ENCODE assay signal across 8 cellular contexts in genomic region chr19:2061936-2062729, GRCh38. TPM values are rescaled to one million over a fixed set of nuclear protein-coding genes. Genes with fewer than 3 reads are reported as not detected.
DNase-seq lines count a peak whose midpoint lies in the region; ATAC-seq and TF ChIP-seq lines count a peak whose summit lies in the region.

No MANE protein-coding gene starts in this region.

- ATAC-seq in HG03565 (IDR thresholded peaks at IDR 0.05; ENCODE audit: unreplicated experiment) (no peak), GM21737 (IDR thresholded peaks at IDR 0.05; ENCODE audit: unreplicated experiment) (no peak)

- no peak for DNase-seq in activated naive CD8-positive, alpha-beta T cell treated with anti-CD3 and anti-CD28 coated beads for 36 hours
- DNase-seq in kidney epithelial cell (ENCODE audit: low read depth) (no peak), DMS79 (lab: John Stamatoyannopoulos, UW) (no peak)

- peaks cover 16% of the 10 kb centered on the region for H3K4me1 ChIP-seq in HEK293 (ENCODE audit: control insufficient read depth, insufficient read depth, low read length)
- H3K4me1 ChIP-seq in thymus (ENCODE audit: control insufficient read depth, insufficient read depth, low read length): peaks cover 15% of the 10 kb centered on the region

- 38% methylated on average over 24 of the region's 24 CpGs for WGBS in thymus

- H3K4me1 Mint-ChIP-seq in activated naive CD8-positive, alpha-beta T cell treated with anti-CD3 and anti-CD28 coated beads for 36 hours: peaks cover 27% of the 10 kb centered on the region

- POLR2A ChIA-PET in HEK293 (lab: Yijun Ruan, JAX): interaction anchor here (0.5 to 2.8 kb wide), 3 partner anchors 11 to 730 kb away, joined by 3 to 10 read pairs (median 4); no protein-coding TSS in a partner anchor

- TF ChIP-seq CTCF in C4-2B (conservative IDR thresholded peaks at IDR 0.05) (no peak), HEK293 (tag by site-specific recombination; IDR thresholded peaks at IDR 0.05) (peak; percentile 64), kidney epithelial cell (IDR thresholded peaks at IDR 0.05; ENCODE audit: insufficient read depth, low read length, poor library complexity, severe bottlenecking) (no peak)

- no peaks in the 10 kb centered on the region for H3K36me3 ChIP-seq in HEK293 (ENCODE audit: control insufficient read depth in 2 of 2, insufficient read depth in 1 of 2, low read length in 2 of 2)
- no peaks in the 10 kb centered on the region for H3K36me3 ChIP-seq in kidney epithelial cell (ENCODE audit: control insufficient read depth, insufficient read depth, low read length)
- no peaks in the 10 kb centered on the region for H3K36me3 ChIP-seq in thymus (ENCODE audit: control insufficient read depth, insufficient read depth)

- CTCF ChIA-PET in HEK293 (lab: Yijun Ruan, JAX): interaction anchor here (0.7 kb wide), 1 partner anchor 8 kb away, joined by 3 read pairs; no protein-coding TSS in a partner anchor

- no peaks in the 10 kb centered on the region for H3K27me3 ChIP-seq in kidney epithelial cell (ENCODE audit: control insufficient read depth, insufficient read depth, low read length)
- H3K27me3 ChIP-seq in thymus (ENCODE audit: control insufficient read depth, insufficient read depth): no peaks in the 10 kb centered on the region

- no peaks in the 10 kb centered on the region for H3K27me3 Mint-ChIP-seq in activated naive CD8-positive, alpha-beta T cell treated with anti-CD3 and anti-CD28 coated beads for 36 hours

- peak overlapping the region; percentile 88 for H3K4me3 Mint-ChIP-seq in activated naive CD8-positive, alpha-beta T cell treated with anti-CD3 and anti-CD28 coated beads for 36 hours

- H3K36me3 Mint-ChIP-seq in activated naive CD8-positive, alpha-beta T cell treated with anti-CD3 and anti-CD28 coated beads for 36 hours: no peaks in the 10 kb centered on the region

- H3K4me3 ChIP-seq in HEK293 (ENCODE audit: low read depth, low read length) (peak overlapping the region; percentile 57), kidney epithelial cell (ENCODE audit: low read depth, low read length) (peak overlapping the region; percentile 64), thymus (ENCODE audit: low read length) (peak overlapping the region; percentile 85)

- no peaks in the 10 kb centered on the region for H3K9me3 Mint-ChIP-seq in activated naive CD8-positive, alpha-beta T cell treated with anti-CD3 and anti-CD28 coated beads for 36 hours

- peak overlapping the region; percentile 95 for H3K27ac ChIP-seq in C4-2B
- H3K27ac ChIP-seq in HEK293 (ENCODE audit: extremely low read depth, low read depth, low read length): peak overlapping the region; percentile 92
- peak overlapping the region; percentile 83 for H3K27ac ChIP-seq in thymus (ENCODE audit: low read depth)

- peak overlapping the region; percentile 95 for H3K27ac Mint-ChIP-seq in activated naive CD8-positive, alpha-beta T cell treated with anti-CD3 and anti-CD28 coated beads for 36 hours

- H3K9me3 ChIP-seq in HEK293 (ENCODE audit: control insufficient read depth, insufficient read depth, low read depth, low read length) (no peaks in the 10 kb centered on the region), thymus (ENCODE audit: control insufficient read depth) (no peaks in the 10 kb centered on the region)

TF ChIP-seq in HEK293, 187 proteins besides CTCF, POLR2A, EP300 and RAD21 (continues in another document):
- no peak for TF ChIP-seq ZNF324 (tag by site-specific recombination; IDR thresholded peaks at IDR 0.05)
- TF ChIP-seq ZNF837 (tag by site-specific recombination; IDR thresholded peaks at IDR 0.05): no peak
- no peak for TF ChIP-seq ZFP41 (tag by site-specific recombination; IDR thresholded peaks at IDR 0.05; ENCODE audit: borderline replicate concordance)
- TF ChIP-seq ZNF530 (tag by site-specific recombination; IDR thresholded peaks at IDR 0.05; ENCODE audit: low read depth): no peak
- TF ChIP-seq ZNF580 (tag by site-specific recombination; IDR thresholded peaks at IDR 0.05): 0 out of 2 replicates have a peak, but pooled peaks have one; percentile 27
- no peak; the same call in 1 of the 2 replicates for TF ChIP-seq ZNF600 (tag by site-specific recombination; IDR thresholded peaks at IDR 0.05)
- TF ChIP-seq ATF2 (tag by site-specific recombination; IDR thresholded peaks at IDR 0.05; ENCODE audit: low read depth): no peak
- 0 out of 2 replicates have a peak, but pooled peaks have one; percentile 1 for TF ChIP-seq ZNF146 (tag by site-specific recombination; IDR thresholded peaks at IDR 0.05)
- TF ChIP-seq ZNF747 (tag by site-specific recombination; IDR thresholded peaks at IDR 0.05): no peak
- peak; percentile 61; the same call in 1 of the 2 replicates for TF ChIP-seq ZNF394 (tag by site-specific recombination; IDR thresholded peaks at IDR 0.05; ENCODE audit: borderline replicate concordance)
- TF ChIP-seq ZBTB10 (tag by site-specific recombination; IDR thresholded peaks at IDR 0.05): peak; percentile 49
- TF ChIP-seq ZFHX2 (tag by site-specific recombination; conservative IDR thresholded peaks at IDR 0.05): peak; percentile 57; the same call in 1 of the 2 replicates
- TF ChIP-seq ZNF639 (tag by site-specific recombination; IDR thresholded peaks at IDR 0.05): no peak
- no peak for TF ChIP-seq ZNF791 (tag by site-specific recombination; IDR thresholded peaks at IDR 0.05)
- no peak for TF ChIP-seq ZBTB1 (tag by site-specific recombination; IDR thresholded peaks at IDR 0.05)
- no peak for TF ChIP-seq ZNF391 (tag by site-specific recombination; IDR thresholded peaks at IDR 0.05; ENCODE audit: borderline replicate concordance, low read depth)

RNA-seq across cellular contexts. Expression of gene MKNK2, which starts 11.1 kb away (rescaled TPM):
- total RNA-seq in activated naive CD8-positive, alpha-beta T cell treated with anti-CD3 and anti-CD28 coated beads for 36 hours: 100 to 1,000 TPM; 230 to 232 TPM
- total RNA-seq in kidney epithelial cell: 253 and 315 TPM in 2 replicates
- 97.9 TPM for polyA plus RNA-seq in thymus

RNA-seq across cellular contexts. Expression of gene MOB3A, which starts 34.0 kb away (rescaled TPM):
- 100 to 1,000 TPM; 147 to 153 TPM for total RNA-seq in activated naive CD8-positive, alpha-beta T cell treated with anti-CD3 and anti-CD28 coated beads for 36 hours
- total RNA-seq in kidney epithelial cell: 40.3 and 62.0 TPM in 2 replicates
- 29.7 TPM for polyA plus RNA-seq in thymus

RNA-seq across cellular contexts. Expression of gene IZUMO4, which starts 34.6 kb away (rescaled TPM):
- total RNA-seq in activated naive CD8-positive, alpha-beta T cell treated with anti-CD3 and anti-CD28 coated beads for 36 hours: 10 to 100 TPM; 12.4 to 12.6 TPM
- 1.6 and 3.8 TPM in 2 replicates for total RNA-seq in kidney epithelial cell
- 37.8 TPM for polyA plus RNA-seq in thymus

RNA-seq across cellular contexts. Expression of gene BTBD2, which starts 46.6 kb away (rescaled TPM):
- 10 to 100 TPM; 22.1 to 26.2 TPM for total RNA-seq in activated naive CD8-positive, alpha-beta T cell treated with anti-CD3 and anti-CD28 coated beads for 36 hours
- 51.3 and 66.1 TPM in 2 replicates for total RNA-seq in kidney epithelial cell
- polyA plus RNA-seq in thymus: 36.9 TPM
